ENCODE assay signal across 14 cellular contexts in genomic region chr9:108136646-108137045, GRCh38.
A peak's percentile ranks its signal among the peaks of the same experiment; 100 is the strongest.
DNase-seq lines count a peak whose midpoint lies in the region; ATAC-seq and TF ChIP-seq lines count a peak whose summit lies in the region.
"Had no signal": no experiment of that assay in that cellular context is flagged by ENCODE, and none has a peak within 500 bp of the region (broad histone marks: within the 10 kb centered on the region; RNA-seq: fewer than 3 reads in every experiment).

No MANE protein-coding gene starts in this region.

- H3K27ac Mint-ChIP-seq in effector memory CD8-positive, alpha-beta T cell, result no peak overlapping the region
- H3K27ac Mint-ChIP-seq: CD8-positive, alpha-beta memory T cell had no signal

- H3K27me3 Mint-ChIP-seq in effector memory CD8-positive, alpha-beta T cell, result no peaks in the 10 kb centered on the region
- H3K27me3 Mint-ChIP-seq: CD8-positive, alpha-beta memory T cell had no signal

- H3K9me3 Mint-ChIP-seq in effector memory CD8-positive, alpha-beta T cell, result peaks cover 3 to 26% of the 10 kb centered on the region in 2 donors

- no peaks in the 10 kb centered on the region for H3K4me1 Mint-ChIP-seq in effector memory CD8-positive, alpha-beta T cell (ENCODE audit: low read depth in 2 of 2)
- H3K4me1 Mint-ChIP-seq: CD8-positive, alpha-beta memory T cell had no signal

- TF ChIP-seq CTCF in AG10803 (conservative IDR thresholded peaks at IDR 0.05; ENCODE audit: low read length) (no peak), fibroblast of pulmonary artery (IDR thresholded peaks at IDR 0.05; ENCODE audit: low read length, missing control alignments) (no peak)

- no peaks in the 10 kb centered on the region for H3K36me3 Mint-ChIP-seq in effector memory CD8-positive, alpha-beta T cell (ENCODE audit: insufficient read depth)
- H3K36me3 Mint-ChIP-seq: CD8-positive, alpha-beta memory T cell had no signal

- H3K4me3 ChIP-seq in AG10803 (ENCODE audit: low read length) (no peak overlapping the region), fibroblast of pulmonary artery (replicated peaks; ENCODE audit: low read depth, low read length) (no peak overlapping the region)
- H3K4me3 ChIP-seq: BLaER1 had no signal

- no peak for ATAC-seq in HG03139 (IDR thresholded peaks at IDR 0.05; ENCODE audit: unreplicated experiment)
- no peak for ATAC-seq in effector memory CD8-positive, alpha-beta T cell (replicated peaks)
- ATAC-seq: HCT116 had no signal

- peak; percentile 5 for DNase-seq in AG10803 (ENCODE audit: low read depth)
- peak; percentile 23 for DNase-seq in dedifferentiated amniotic fluid mesenchymal stem cell (ENCODE audit: extremely low spot score)
- peak; percentile 22 for DNase-seq in fibroblast of pulmonary artery (ENCODE audit: low read depth)
- peak; percentile 77 for DNase-seq in stromal cell of bone marrow (ENCODE audit: low read depth)
- DNase-seq in SK-N-DZ (ENCODE audit: low spot score), result no peak
- no peak for DNase-seq in effector memory CD8-positive, alpha-beta T cell
- DNase-seq: AML-193; Caco-2; CD8-positive, alpha-beta memory T cell; DND-41; GF-D8 had no signal

- H3K4me3 Mint-ChIP-seq in effector memory CD8-positive, alpha-beta T cell, result no peak overlapping the region
- H3K4me3 Mint-ChIP-seq: CD8-positive, alpha-beta memory T cell had no signal

Comparison
In these comparisons a context has a peak if more than half of its experiments do, and no peak if none do; other contexts are left out.
1. DNase-seq: peak in AG10803 (single experiment), dedifferentiated amniotic fluid mesenchymal stem cell (single experiment), fibroblast of pulmonary artery (single experiment) and stromal cell of bone marrow (single experiment); none in SK-N-DZ (single experiment) and effector memory CD8-positive, alpha-beta T cell (0 of 3).